In the genomic region with DNA sequence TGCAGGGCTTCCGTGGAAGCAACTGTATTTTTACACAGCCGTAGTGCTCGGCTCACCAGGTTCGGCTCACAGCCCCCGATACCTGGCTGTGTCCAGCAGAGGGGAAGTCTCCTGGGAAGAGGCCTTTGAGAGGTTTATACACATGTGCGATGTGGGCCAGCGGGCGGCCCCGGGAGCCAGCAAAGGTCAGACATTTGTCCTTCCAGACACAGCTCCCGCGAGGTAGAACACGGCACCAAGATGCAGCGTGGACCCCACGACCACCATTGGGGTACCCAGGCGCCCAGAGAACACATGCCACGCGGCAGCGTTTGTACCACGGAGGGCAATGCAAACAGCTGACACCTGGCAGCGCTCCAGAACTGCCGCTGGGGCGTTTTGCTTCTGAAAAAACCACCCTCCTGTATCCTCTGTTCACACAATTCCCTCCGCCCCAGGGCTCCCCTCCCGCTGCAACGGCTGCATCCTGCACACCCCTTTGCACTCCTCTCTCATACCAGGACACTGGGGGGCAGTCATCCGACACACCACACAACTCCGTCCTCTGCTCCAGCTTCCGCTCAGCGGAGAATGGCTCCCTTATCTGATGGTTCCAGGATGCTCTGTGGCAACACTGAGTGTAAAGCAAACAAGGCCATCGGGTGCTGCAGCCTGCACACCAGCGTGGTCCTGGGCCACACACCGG, we compare ENCODE assay signal across 1 cellular context.
TF ChIP-seq lines count a peak whose summit lies in the region.

No MANE protein-coding gene starts in this region.

TF ChIP-seq in HepG2, 621 proteins besides CTCF, POLR2A, EP300 and RAD21 (continued from another document and continues in another):
- TF ChIP-seq, protein P1, sequence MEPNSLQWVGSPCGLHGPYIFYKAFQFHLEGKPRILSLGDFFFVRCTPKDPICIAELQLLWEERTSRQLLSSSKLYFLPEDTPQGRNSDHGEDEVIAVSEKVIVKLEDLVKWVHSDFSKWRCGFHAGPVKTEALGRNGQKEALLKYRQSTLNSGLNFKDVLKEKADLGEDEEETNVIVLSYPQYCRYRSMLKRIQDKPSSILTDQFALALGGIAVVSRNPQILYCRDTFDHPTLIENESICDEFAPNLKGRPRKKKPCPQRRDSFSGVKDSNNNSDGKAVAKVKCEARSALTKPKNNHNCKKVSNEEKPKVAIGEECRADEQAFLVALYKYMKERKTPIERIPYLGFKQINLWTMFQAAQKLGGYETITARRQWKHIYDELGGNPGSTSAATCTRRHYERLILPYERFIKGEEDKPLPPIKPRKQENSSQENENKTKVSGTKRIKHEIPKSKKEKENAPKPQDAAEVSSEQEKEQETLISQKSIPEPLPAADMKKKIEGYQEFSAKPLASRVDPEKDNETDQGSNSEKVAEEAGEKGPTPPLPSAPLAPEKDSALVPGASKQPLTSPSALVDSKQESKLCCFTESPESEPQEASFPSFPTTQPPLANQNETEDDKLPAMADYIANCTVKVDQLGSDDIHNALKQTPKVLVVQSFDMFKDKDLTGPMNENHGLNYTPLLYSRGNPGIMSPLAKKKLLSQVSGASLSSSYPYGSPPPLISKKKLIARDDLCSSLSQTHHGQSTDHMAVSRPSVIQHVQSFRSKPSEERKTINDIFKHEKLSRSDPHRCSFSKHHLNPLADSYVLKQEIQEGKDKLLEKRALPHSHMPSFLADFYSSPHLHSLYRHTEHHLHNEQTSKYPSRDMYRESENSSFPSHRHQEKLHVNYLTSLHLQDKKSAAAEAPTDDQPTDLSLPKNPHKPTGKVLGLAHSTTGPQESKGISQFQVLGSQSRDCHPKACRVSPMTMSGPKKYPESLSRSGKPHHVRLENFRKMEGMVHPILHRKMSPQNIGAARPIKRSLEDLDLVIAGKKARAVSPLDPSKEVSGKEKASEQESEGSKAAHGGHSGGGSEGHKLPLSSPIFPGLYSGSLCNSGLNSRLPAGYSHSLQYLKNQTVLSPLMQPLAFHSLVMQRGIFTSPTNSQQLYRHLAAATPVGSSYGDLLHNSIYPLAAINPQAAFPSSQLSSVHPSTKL (CRISPR knock-in tag; IDR thresholded peaks at IDR 0.05): peak; percentile 96
- TF ChIP-seq RXRA (CRISPR knock-in tag; IDR thresholded peaks at IDR 0.05) (peak; percentile 90), ZNF768 (CRISPR knock-in tag; IDR thresholded peaks at IDR 0.05) (peak; percentile 51), GTF3A (CRISPR knock-in tag; conservative IDR thresholded peaks at IDR 0.05) (no peak), ZBTB8A (CRISPR knock-in tag; IDR thresholded peaks at IDR 0.05; ENCODE audit: borderline replicate concordance, low read depth) (no peak), GMEB1 (CRISPR knock-in tag; IDR thresholded peaks at IDR 0.05; ENCODE audit: borderline replicate concordance) (peak; percentile 57; the same call in 1 of the 2 replicates), PAX8 (CRISPR knock-in tag; IDR thresholded peaks at IDR 0.05; ENCODE audit: borderline replicate concordance) (no peak), TBP (CRISPR knock-in tag; IDR thresholded peaks at IDR 0.05) (no peak), TRIM24 (CRISPR knock-in tag; IDR thresholded peaks at IDR 0.05) (peak; percentile 86), AFF4 (CRISPR knock-in tag; IDR thresholded peaks at IDR 0.05) (0 out of 2 replicates have a peak, but pooled peaks have one; percentile 68), FOXJ3 (CRISPR knock-in tag; IDR thresholded peaks at IDR 0.05; ENCODE audit: borderline replicate concordance) (no peak; the same call in 1 of the 2 replicates), ZNF883 (CRISPR knock-in tag; IDR thresholded peaks at IDR 0.05; ENCODE audit: not compliant biosample characterization) (peak; percentile 44), ZFY (CRISPR knock-in tag; IDR thresholded peaks at IDR 0.05) (peak; percentile 85), SOX5 (CRISPR knock-in tag; IDR thresholded peaks at IDR 0.05; ENCODE audit: borderline replicate concordance) (peak; percentile 90), TSC22D2 (CRISPR knock-in tag; IDR thresholded peaks at IDR 0.05; ENCODE audit: borderline replicate concordance) (no peak), PAF1 (CRISPR knock-in tag; IDR thresholded peaks at IDR 0.05) (no peak), ZMAT3 (CRISPR knock-in tag; conservative IDR thresholded peaks at IDR 0.05) (no peak; the same call in 1 of the 2 replicates), MLXIP (CRISPR knock-in tag; IDR thresholded peaks at IDR 0.05; ENCODE audit: borderline replicate concordance) (no peak), ZNF101 (CRISPR knock-in tag; IDR thresholded peaks at IDR 0.05; ENCODE audit: borderline replicate concordance, low read depth) (no peak), RARA (CRISPR knock-in tag; IDR thresholded peaks at IDR 0.05) (no peak; the same call in 1 of the 2 replicates), KDM2A (CRISPR knock-in tag; IDR thresholded peaks at IDR 0.05; ENCODE audit: borderline replicate concordance, low read depth) (peak; percentile 91), ZNF530 (CRISPR knock-in tag; IDR thresholded peaks at IDR 0.05; ENCODE audit: low read depth) (no peak), HNF1B (CRISPR knock-in tag; IDR thresholded peaks at IDR 0.05) (peak; percentile 98), ZMYM2 (CRISPR knock-in tag; IDR thresholded peaks at IDR 0.05) (peak; percentile 90), PHB2 (IDR thresholded peaks at IDR 0.05; ENCODE audit: partially characterized antibody) (no peak), NFYC (CRISPR knock-in tag; IDR thresholded peaks at IDR 0.05) (no peak), ZNF777 (CRISPR knock-in tag; IDR thresholded peaks at IDR 0.05) (no peak; the same call in 1 of the 2 replicates), ELF4 (CRISPR knock-in tag; IDR thresholded peaks at IDR 0.05; ENCODE audit: borderline replicate concordance) (no peak)
- TF ChIP-seq, protein P2, sequence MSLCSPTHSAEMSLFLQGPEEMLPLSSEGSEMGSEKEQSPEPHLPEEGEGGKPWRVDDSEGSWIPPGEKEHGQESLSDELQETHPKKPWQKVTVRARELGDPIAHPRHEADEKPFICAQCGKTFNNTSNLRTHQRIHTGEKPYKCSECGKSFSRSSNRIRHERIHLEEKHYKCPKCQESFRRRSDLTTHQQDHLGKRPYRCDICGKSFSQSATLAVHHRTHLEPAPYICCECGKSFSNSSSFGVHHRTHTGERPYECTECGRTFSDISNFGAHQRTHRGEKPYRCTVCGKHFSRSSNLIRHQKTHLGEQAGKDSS (CRISPR knock-in tag; IDR thresholded peaks at IDR 0.05; ENCODE audit: borderline replicate concordance, low read depth): peak; percentile 98; the same call in 1 of the 2 replicates
- TF ChIP-seq, protein P3, sequence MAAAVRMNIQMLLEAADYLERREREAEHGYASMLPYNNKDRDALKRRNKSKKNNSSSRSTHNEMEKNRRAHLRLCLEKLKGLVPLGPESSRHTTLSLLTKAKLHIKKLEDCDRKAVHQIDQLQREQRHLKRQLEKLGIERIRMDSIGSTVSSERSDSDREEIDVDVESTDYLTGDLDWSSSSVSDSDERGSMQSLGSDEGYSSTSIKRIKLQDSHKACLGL (CRISPR knock-in tag; IDR thresholded peaks at IDR 0.05): 0 out of 2 replicates have a peak, but pooled peaks have one; percentile 30
- TF ChIP-seq, protein P4, sequence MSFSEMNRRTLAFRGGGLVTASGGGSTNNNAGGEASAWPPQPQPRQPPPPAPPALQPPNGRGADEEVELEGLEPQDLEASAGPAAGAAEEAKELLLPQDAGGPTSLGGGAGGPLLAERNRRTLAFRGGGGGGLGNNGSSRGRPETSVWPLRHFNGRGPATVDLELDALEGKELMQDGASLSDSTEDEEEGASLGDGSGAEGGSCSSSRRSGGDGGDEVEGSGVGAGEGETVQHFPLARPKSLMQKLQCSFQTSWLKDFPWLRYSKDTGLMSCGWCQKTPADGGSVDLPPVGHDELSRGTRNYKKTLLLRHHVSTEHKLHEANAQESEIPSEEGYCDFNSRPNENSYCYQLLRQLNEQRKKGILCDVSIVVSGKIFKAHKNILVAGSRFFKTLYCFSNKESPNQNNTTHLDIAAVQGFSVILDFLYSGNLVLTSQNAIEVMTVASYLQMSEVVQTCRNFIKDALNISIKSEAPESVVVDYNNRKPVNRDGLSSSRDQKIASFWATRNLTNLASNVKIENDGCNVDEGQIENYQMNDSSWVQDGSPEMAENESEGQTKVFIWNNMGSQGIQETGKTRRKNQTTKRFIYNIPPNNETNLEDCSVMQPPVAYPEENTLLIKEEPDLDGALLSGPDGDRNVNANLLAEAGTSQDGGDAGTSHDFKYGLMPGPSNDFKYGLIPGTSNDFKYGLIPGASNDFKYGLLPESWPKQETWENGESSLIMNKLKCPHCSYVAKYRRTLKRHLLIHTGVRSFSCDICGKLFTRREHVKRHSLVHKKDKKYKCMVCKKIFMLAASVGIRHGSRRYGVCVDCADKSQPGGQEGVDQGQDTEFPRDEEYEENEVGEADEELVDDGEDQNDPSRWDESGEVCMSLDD (CRISPR knock-in tag; IDR thresholded peaks at IDR 0.05; ENCODE audit: borderline replicate concordance): no peak
